1 cellular context compared by ENCODE assay signal in the genomic region with DNA sequence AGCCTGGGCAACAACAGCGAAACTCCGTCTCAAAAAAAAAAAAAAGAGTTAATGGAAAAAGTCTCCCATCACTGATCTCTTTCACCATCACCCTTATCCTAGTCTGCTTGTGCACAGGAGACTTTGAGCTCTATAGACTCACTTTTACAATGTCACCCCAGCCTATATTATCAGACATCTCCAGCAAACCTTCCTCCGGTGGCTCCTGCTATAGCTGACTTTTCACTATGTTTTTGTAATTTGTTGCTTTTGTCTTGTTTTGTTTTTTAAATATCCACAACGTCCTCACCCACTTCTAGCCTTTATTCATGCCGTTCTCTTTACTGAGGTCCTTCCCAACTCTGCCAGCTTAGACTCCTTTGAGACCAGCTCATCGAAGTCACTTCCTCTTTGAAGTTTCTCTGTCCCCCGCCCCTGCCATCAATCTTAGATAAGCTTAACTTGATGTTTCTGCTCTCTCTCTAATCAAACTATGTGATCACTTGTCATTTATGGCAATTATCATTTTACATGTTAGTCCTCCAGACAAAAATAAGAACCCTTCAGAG.
TF ChIP-seq lines count a peak whose summit lies in the region.

No MANE protein-coding gene starts in this region.

TF ChIP-seq in WTC11, 78 proteins besides CTCF, POLR2A, EP300 and RAD21 (continued from another document):
- TF ChIP-seq HMGA2 (CRISPR knock-in tag; IDR thresholded peaks at IDR 0.05), result no peak
- no peak for TF ChIP-seq ELF4 (CRISPR knock-in tag; IDR thresholded peaks at IDR 0.05; ENCODE audit: low read depth)
- no peak for TF ChIP-seq CDX4 (CRISPR knock-in tag; IDR thresholded peaks at IDR 0.05; ENCODE audit: borderline replicate concordance)
- TF ChIP-seq OVOL2 (CRISPR knock-in tag; IDR thresholded peaks at IDR 0.05; ENCODE audit: borderline replicate concordance), result no peak
- no peak for TF ChIP-seq NFE2L1 (CRISPR knock-in tag; IDR thresholded peaks at IDR 0.05)
- TF ChIP-seq KAT7 (CRISPR knock-in tag; IDR thresholded peaks at IDR 0.05; ENCODE audit: borderline replicate concordance), result no peak
- no peak for TF ChIP-seq SMAD4 (CRISPR knock-in tag; IDR thresholded peaks at IDR 0.05)
